Comparison of ENCODE assay signal across 24 cellular contexts in the genomic region with DNA sequence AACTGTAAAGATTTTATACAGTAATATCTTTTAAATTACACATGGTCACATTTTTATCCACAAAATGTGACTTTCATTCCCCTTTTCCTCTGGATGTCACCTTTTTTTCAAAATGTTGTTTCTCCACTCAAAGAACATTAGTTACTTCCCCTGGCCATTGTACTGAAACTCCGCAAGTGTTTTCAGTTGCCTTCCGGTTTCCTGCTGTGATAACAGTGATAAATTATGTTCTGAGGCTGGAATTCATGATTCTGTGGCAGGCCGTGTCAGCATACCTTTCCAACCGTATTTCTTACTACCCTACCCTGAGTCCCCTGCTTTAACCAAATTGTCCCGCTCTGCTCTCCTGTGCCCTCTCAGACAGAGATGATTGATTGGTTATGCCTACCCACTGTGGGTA. TPM values are rescaled to one million over a fixed set of nuclear protein-coding genes. Genes with fewer than 3 reads are reported as not detected.
DNase-seq lines count a peak whose midpoint lies in the region; ATAC-seq and TF ChIP-seq lines count a peak whose summit lies in the region.
"Had no signal": no experiment of that assay in that cellular context is flagged by ENCODE, and none has a peak within 500 bp of the region (broad histone marks: within the 10 kb centered on the region; RNA-seq: fewer than 3 reads in every experiment).

No MANE protein-coding gene starts in this region.

- TF ChIP-seq EP300 in suprapubic skin (IDR thresholded peaks at IDR 0.05), result no peak

- H3K27me3 Mint-ChIP-seq in activated B cell treated with CpG ODN at 0.5 μM for 24 hours, result no peaks in the 10 kb centered on the region
- H3K27me3 Mint-ChIP-seq: CD4-positive, CD25-positive, alpha-beta regulatory T cell; progenitor cell of endocrine pancreas had no signal

- peaks cover 53% of the 10 kb centered on the region for H3K36me3 Mint-ChIP-seq in activated B cell treated with CpG ODN at 0.5 μM for 24 hours (ENCODE audit: low read depth)

- H3K27me3 ChIP-seq in suprapubic skin (no peaks in the 10 kb centered on the region), ascending aorta (no peaks in the 10 kb centered on the region)
- H3K27me3 ChIP-seq: brain microvascular endothelial cell, colonic mucosa had no signal

- POLR2A ChIA-PET in activated B cell treated with CpG ODN at 0.5 μM for 24 hours (lab: Charles Lee), result no interaction called here

- H3K27ac ChIP-seq in suprapubic skin (no peak overlapping the region), ascending aorta (no peak overlapping the region)
- H3K27ac ChIP-seq: brain microvascular endothelial cell, colonic mucosa had no signal

- intact Hi-C loops in activated B cell treated with CpG ODN at 0.5 μM for 24 hours (cut with micrococcal nuclease) (loop anchor here (2.0 kb wide), 2 partner anchors 13 to 17 kb away; no protein-coding TSS in a partner anchor), ascending aorta (cut with DNase I) (no loop called here)

- ATAC-seq in activated B cell treated with CpG ODN at 0.5 μM for 24 hours (ENCODE audit: low read depth), result no peak
- ATAC-seq: activated naive CD4-positive, alpha-beta T cell treated with anti-CD3 and anti-CD28 coated beads, Interleukin-2, amount 50 U/mL, for 72 hours had no signal

- peak overlapping the region; percentile 46 for H3K27ac Mint-ChIP-seq in activated B cell treated with CpG ODN at 0.5 μM for 24 hours
- H3K27ac Mint-ChIP-seq: activated CD4-positive, alpha-beta memory T cell treated with anti-CD3 and anti-CD28 coated beads, Interleukin-2, amount 10 ng/mL, durations not matched to agents 7 days and 5 days; activated naive CD4-positive, alpha-beta T cell treated with anti-CD3 and anti-CD28 coated beads, Interleukin-2, amount 50 U/mL, for 72 hours; CD4-positive, CD25-positive, alpha-beta regulatory T cell; progenitor cell of endocrine pancreas had no signal

- 79% methylated on average over 5 of the region's 5 CpGs for WGBS in suprapubic skin

- DNase-seq in A172 (ENCODE audit: low spot score), result peak; percentile 66
- DNase-seq in NCI-H146 (lab: John Stamatoyannopoulos, UW), result peak; percentile 71
- DNase-seq in activated B cell treated with CpG ODN at 0.5 μM for 24 hours, result no peak
- peak; percentile 84 to 91 for DNase-seq in lung microvascular endothelial cell (ENCODE audit: low read depth in 2 of 2)
- DNase-seq in HUDEP-2 (lab: John Stamatoyannopoulos, UW; ENCODE audit: unreplicated experiment in 76 of 76), result no peak
- DNase-seq in suprapubic skin (ENCODE audit: low spot score in 2 of 2), result no peak
- DNase-seq in dedifferentiated amniotic fluid mesenchymal stem cell (ENCODE audit: extremely low spot score), result no peak
- no peak for DNase-seq in ascending aorta (ENCODE audit: low spot score in 2 of 2)
- DNase-seq: activated CD4-positive, alpha-beta memory T cell treated with anti-CD3 and anti-CD28 coated beads, Interleukin-2, amount 10 ng/mL, durations not matched to agents 7 days and 5 days; activated T-cell treated with anti-CD3 and anti-CD28 coated beads, Interleukin-2, amount 50 U/mL, for 1 hour; brain microvascular endothelial cell; CD4-positive, CD25-positive, alpha-beta regulatory T cell; colonic mucosa; foreskin fibroblast; mesendoderm; NCI-H1048; NCI-H526; Right ventricle myocardium superior; stimulated activated CD4-positive, alpha-beta T cell treated with anti-CD3 and anti-CD28 coated beads, Interleukin-4, amount 100 ng/mL, for 1 hour; T-helper 1 cell had no signal

- CTCF ChIA-PET in activated B cell treated with CpG ODN at 0.5 μM for 24 hours (lab: Charles Lee), result no interaction called here

- H3K9me3 ChIP-seq in suprapubic skin, result no peaks in the 10 kb centered on the region
- no peaks in the 10 kb centered on the region for H3K9me3 ChIP-seq in ascending aorta
- H3K9me3 ChIP-seq: colonic mucosa had no signal

- no peak for TF ChIP-seq CTCF in activated B cell treated with CpG ODN at 0.5 μM for 24 hours (IDR thresholded peaks at IDR 0.05)
- TF ChIP-seq CTCF in suprapubic skin (IDR thresholded peaks at IDR 0.05), result no peak
- TF ChIP-seq CTCF in ascending aorta (IDR thresholded peaks at IDR 0.05), result no peak

- H3K4me3 ChIP-seq in suprapubic skin, result no peak overlapping the region
- no peak overlapping the region for H3K4me3 ChIP-seq in ascending aorta
- H3K4me3 ChIP-seq: colonic mucosa, skin epidermis had no signal

- H3K4me1 Mint-ChIP-seq in activated B cell treated with CpG ODN at 0.5 μM for 24 hours, result peaks cover 89% of the 10 kb centered on the region
- H3K4me1 Mint-ChIP-seq: neural crest cell had no signal

- no peaks in the 10 kb centered on the region for H3K9me3 Mint-ChIP-seq in activated B cell treated with CpG ODN at 0.5 μM for 24 hours

- peaks cover 18% of the 10 kb centered on the region for H3K4me1 ChIP-seq in suprapubic skin
- peaks cover 0 to 11% of the 10 kb centered on the region in 2 donors for H3K4me1 ChIP-seq in ascending aorta
- H3K4me1 ChIP-seq: colonic mucosa had no signal

- no peaks in the 10 kb centered on the region for H3K36me3 ChIP-seq in suprapubic skin
- H3K36me3 ChIP-seq in ascending aorta, result no peaks in the 10 kb centered on the region
- H3K36me3 ChIP-seq: brain microvascular endothelial cell, colonic mucosa had no signal

- peak overlapping the region; percentile 35 for H3K4me3 Mint-ChIP-seq in activated B cell treated with CpG ODN at 0.5 μM for 24 hours
- H3K4me3 Mint-ChIP-seq: activated CD4-positive, alpha-beta memory T cell treated with anti-CD3 and anti-CD28 coated beads, Interleukin-2, amount 10 ng/mL, durations not matched to agents 7 days and 5 days; neural crest cell had no signal

- no peak for TF ChIP-seq POLR2A in suprapubic skin (IDR thresholded peaks at IDR 0.05)

RNA-seq across cellular contexts. Expression of gene MGAT5, which starts 53.5 kb away (rescaled TPM):
- total RNA-seq in A172 (2014; rRNA removed; shearing (Covaris generic)), result 22.9 and 31.8 TPM in 2 replicates
- total RNA-seq in activated B cell treated with CpG ODN at 0.5 μM for 24 hours (66.7 and 69.0 TPM in 2 replicates), lung microvascular endothelial cell (68.0 and 158 TPM in 2 replicates), suprapubic skin (10 to 100 TPM; 16.9 to 42.1 (median 32.9) TPM), ascending aorta (15.4 TPM)

Comparison
In these comparisons a context has a peak if more than half of its experiments do, and no peak if none do; other contexts are left out.
1. DNase-seq: peak in A172 (single experiment), NCI-H146 (single experiment) and lung microvascular endothelial cell (2 of 2); none in activated B cell treated with CpG ODN at 0.5 μM for 24 hours (single experiment), HUDEP-2 (0 of 76), suprapubic skin (0 of 2), dedifferentiated amniotic fluid mesenchymal stem cell (single experiment) and ascending aorta (0 of 2).